In the genomic region with DNA sequence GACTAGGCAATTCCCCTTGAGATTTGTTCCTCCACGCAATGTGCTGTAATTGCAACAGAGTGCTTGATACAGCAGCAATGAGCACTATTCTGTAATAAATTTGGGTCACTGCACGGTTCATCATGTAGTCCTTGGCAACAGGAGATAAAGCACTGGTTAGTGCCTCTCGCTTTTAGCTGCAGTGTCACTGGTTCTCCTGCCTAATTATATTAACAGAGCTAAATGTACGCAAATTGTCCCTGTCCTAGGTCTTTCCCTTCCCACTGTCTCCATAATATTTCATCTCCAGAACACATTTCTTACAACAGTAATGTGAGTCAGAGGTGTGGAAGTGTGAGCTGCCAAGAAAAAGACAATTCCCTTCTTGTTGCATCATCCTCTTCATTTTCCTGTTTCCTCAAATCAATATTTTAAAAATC, we compare ENCODE assay signal across 12 cellular contexts.
DNase-seq lines count a peak whose midpoint lies in the region; ATAC-seq, FAIRE-seq and TF ChIP-seq lines count a peak whose summit lies in the region.
"Had no signal": no experiment of that assay in that cellular context is flagged by ENCODE, and none has a peak within 500 bp of the region (broad histone marks: within the 10 kb centered on the region; RNA-seq: fewer than 3 reads in every experiment).

No MANE protein-coding gene starts in this region.

- FAIRE-seq in RCC 7860 (lab: Jason Lieb, UNC) (no peak), pancreas (lab: Jason Lieb, UNC) (no peak), HTR-8/SVneo (lab: Jason Lieb, UNC) (no peak)

- TF ChIP-seq POLR2A in transverse colon (IDR thresholded peaks at IDR 0.05) = no peak

- DNase-seq in EL (peak; percentile 56), RCC 7860 (ENCODE audit: low spot score) (peak; percentile 21), pancreas (no peak), HTR-8/SVneo (ENCODE audit: insufficient read length, low spot score) (no peak), omental fat pad (ENCODE audit: low spot score) (no peak), transverse colon (no peak), cerebellar nuclear complex (lab: John Stamatoyannopoulos, UW) (no peak)
- DNase-seq: activated CD4-positive, alpha-beta T cell treated with anti-CD3 and anti-CD28 coated beads, Interleukin-2, amount 10 ng/mL, durations not matched to agents 7 days and 5 days; effector CD4-positive, alpha-beta T cell; MV-4-11 had no signal

- no peaks in the 10 kb centered on the region for H3K36me3 ChIP-seq in pancreas
- no peaks in the 10 kb centered on the region for H3K36me3 ChIP-seq in transverse colon

- intact Hi-C loops in pancreas (cut with DNase I) (no loop called here), transverse colon (cut with DNase I; ENCODE audit: low total_unique reads) (no loop called here)

- H3K27ac ChIP-seq in pancreas (no peak overlapping the region), transverse colon (no peak overlapping the region)
- H3K27ac ChIP-seq: skin epidermis had no signal

- 62 to 65% methylated on average over 4 of the region's 4 CpGs for WGBS in pancreas, 2 donors
- WGBS in transverse colon (ENCODE audit: low coverage in 1 of 2), 2 donors = 78 to 81% methylated on average over 2 to 4 of the region's 4 CpGs

- TF ChIP-seq CTCF in pancreas (IDR thresholded peaks at IDR 0.05) (no peak), omental fat pad (IDR thresholded peaks at IDR 0.05) (no peak), transverse colon (IDR thresholded peaks at IDR 0.05) (no peak)

- H3K27me3 ChIP-seq in pancreas (no peaks in the 10 kb centered on the region), transverse colon (no peaks in the 10 kb centered on the region)

- H3K4me1 ChIP-seq in pancreas (no peaks in the 10 kb centered on the region), transverse colon (no peaks in the 10 kb centered on the region)

- ATAC-seq in esophagus mucosa (peak; percentile 41), pancreas (peak in 3 of 4 donors; percentile 30 to 85 (median 82)), omental fat pad (ENCODE audit: low FRiP score) (no peak)

- no peak for TF ChIP-seq EP300 in transverse colon (IDR thresholded peaks at IDR 0.05; ENCODE audit: low read depth)

- H3K9me3 ChIP-seq in pancreas (no peaks in the 10 kb centered on the region), transverse colon (no peaks in the 10 kb centered on the region)

- H3K4me3 ChIP-seq in pancreas (no peak overlapping the region), transverse colon (no peak overlapping the region)
- H3K4me3 ChIP-seq: skin epidermis had no signal

- in situ Hi-C loops in transverse colon (cut with MboI; ENCODE audit: low pct_ligation_motif_present in 1 of 4, low pct_unique_long_range_greater_than_20kb in 1 of 4, low sequenced_read_pairs in 3 of 4) = no loop called here

Comparison
In these comparisons a context has a peak if more than half of its experiments do, and no peak if none do; other contexts are left out.
1. DNase-seq: peak in EL (single experiment) and RCC 7860 (single experiment); none in pancreas (0 of 6), HTR-8/SVneo (single experiment), omental fat pad (single experiment), transverse colon (single experiment) and cerebellar nuclear complex (0 of 2).